ENCODE assay signal across 8 cellular contexts in genomic region chr7:56092789-56093531, GRCh38. TPM values are rescaled to one million over a fixed set of nuclear protein-coding genes. Genes with fewer than 3 reads are reported as not detected.
DNase-seq lines count a peak whose midpoint lies in the region; ATAC-seq, FAIRE-seq and TF ChIP-seq lines count a peak whose summit lies in the region.

Gene PHKG1, minus strand, starts transcription at chr7:56092952. Its CDS starts 4,011 bp downstream, at chr7:56088941.

- FAIRE-seq in endothelial cell of umbilical vein (lab: Jason Lieb, UNC), result peak; percentile 88

- H4K20me1 ChIP-seq in PC-9 (ENCODE audit: insufficient read depth) (0 out of 2 replicates have a peak, but pooled peaks cover 4% of the 10 kb centered on the region), endothelial cell of umbilical vein (replicated peaks; ENCODE audit: control insufficient read depth, extremely low read depth, insufficient read depth, low read length) (no peaks in the 10 kb centered on the region)

- H3K4me3 ChIP-seq in PC-9 (no peak within 1 kb of the TSS), endothelial cell of umbilical vein (replicated peaks in 1 of 3; ENCODE audit: insufficient read depth in 1 of 3, low read depth in 1 of 3, low read length in 3 of 3) (no peak within 1 kb of the TSS), mucosa of descending colon (no peak within 1 kb of the TSS)

- H3K4me2 ChIP-seq in PC-9 (no peak within 1 kb of the TSS), endothelial cell of umbilical vein (ENCODE audit: insufficient read depth, low read length) (peak within 1 kb of the TSS; percentile 42)

- H2AFZ ChIP-seq in PC-9 (no peak within 1 kb of the TSS), endothelial cell of umbilical vein (ENCODE audit: low read depth, low read length) (no peak within 1 kb of the TSS)

- H3K79me2 ChIP-seq in PC-9 (ENCODE audit: low read depth) (no peaks in the 10 kb centered on the region), endothelial cell of umbilical vein (ENCODE audit: control insufficient read depth, insufficient read depth, low read length) (no peaks in the 10 kb centered on the region)

- no peak within 1 kb of the TSS for H3K9ac ChIP-seq in endothelial cell of umbilical vein (replicated peaks; ENCODE audit: extremely low read depth, insufficient read depth, low read length)

- dilution Hi-C loops in endothelial cell of umbilical vein (cut with MboI; ENCODE audit: extremely low pct_ligation_motif_present, low sequenced_read_pairs), result no loop called here

- BruUV-seq in PC-9 (replicated peaks; lab: Mats Ljungman, UMichigan) (no TSS peak), endothelial cell of umbilical vein (replicated peaks; lab: Mats Ljungman, UMichigan) (no TSS peak)

- H3K9me1 ChIP-seq in endothelial cell of umbilical vein (replicated peaks; ENCODE audit: control insufficient read depth, extremely low read depth, insufficient read depth, low read length), result no peaks in the 10 kb centered on the region

- intact Hi-C loops in PC-9 (cut with micrococcal nuclease; ENCODE audit: unreplicated experiment) (loop anchor here (1.0 to 5.0 kb wide), 2 partner anchors 452 to 811 kb away; no protein-coding TSS in a partner anchor), endothelial cell of umbilical vein (cut with micrococcal nuclease) (loop anchor here (1.0 to 2.0 kb wide), 2 partner anchors 14 to 88 kb away; no protein-coding TSS in a partner anchor), mucosa of descending colon (cut with DNase I, micrococcal nuclease) (no loop called here)

- no peak within 1 kb of the TSS for H3K27ac Mint-ChIP-seq in effector memory CD8-positive, alpha-beta T cell

- peak; percentile 27 for TF ChIP-seq CTCF in GM12874 (IDR thresholded peaks at IDR 0.05; ENCODE audit: insufficient read depth, low read depth, low read length)
- 0 out of 2 replicates have a peak, but pooled peaks have one; percentile 40 for TF ChIP-seq CTCF in PC-9 (conservative IDR thresholded peaks at IDR 0.05)
- TF ChIP-seq CTCF in endothelial cell of umbilical vein (IDR thresholded peaks at IDR 0.05; ENCODE audit: extremely low read depth in 1 of 2, insufficient read depth in 1 of 2, low read depth in 1 of 2, low read length in 2 of 2), result peak; percentile 36 to 74
- TF ChIP-seq CTCF in mucosa of descending colon (IDR thresholded peaks at IDR 0.05), result peak; percentile 8

- H3K4me3 Mint-ChIP-seq in effector memory CD8-positive, alpha-beta T cell, result no peak within 1 kb of the TSS

- H3F3A ChIP-seq in PC-9 (ENCODE audit: insufficient read depth, low read depth), result peaks cover 29% of the 10 kb centered on the region; the same call in 1 of the 2 replicates

- POLR2A ChIA-PET in PC-9 (lab: Charles Lee; ENCODE audit: unreplicated experiment), result interaction anchor here (0.5 kb wide), 1 partner anchor 42 kb away, joined by 3 read pairs; the partner anchor contains the start of gene PSPH
- POLR2A ChIA-PET in endothelial cell of umbilical vein (lab: Charles Lee), result interaction anchor here (0.9 to 1.1 kb wide), 2 partner anchors 13 to 128 kb away, joined by 3 to 7 read pairs; partner anchors contain the start of gene CHCHD2

- H3K36me3 ChIP-seq in PC-9 (ENCODE audit: low read depth), result no peaks in the 10 kb centered on the region
- H3K36me3 ChIP-seq in endothelial cell of umbilical vein (ENCODE audit: control insufficient read depth in 2 of 2, extremely low read depth in 1 of 2, insufficient read depth in 2 of 2, low read length in 2 of 2), result no peaks in the 10 kb centered on the region
- no peaks in the 10 kb centered on the region for H3K36me3 ChIP-seq in mucosa of descending colon (ENCODE audit: low read depth)

- no peaks in the 10 kb centered on the region for H3K27me3 ChIP-seq in PC-9 (ENCODE audit: insufficient read depth, low read depth)
- H3K27me3 ChIP-seq in endothelial cell of umbilical vein (ENCODE audit: control insufficient read depth in 2 of 2, insufficient read depth in 2 of 2, low read length in 2 of 2), result no peaks in the 10 kb centered on the region

- no peak for TF ChIP-seq POLR2A in endothelial cell of umbilical vein (IDR thresholded peaks at IDR 0.05; ENCODE audit: low read depth, low read length)

- CTCF ChIA-PET in PC-9 (lab: Charles Lee), result interaction anchor here (0.5 to 0.8 kb wide), 4 partner anchors 130 to 1261 kb away, joined by 3 read pairs; no protein-coding TSS in a partner anchor
- CTCF ChIA-PET in endothelial cell of umbilical vein (lab: Charles Lee), result interaction anchor here (0.6 to 2.8 kb wide), 18 partner anchors 8 to 812 kb away, joined by 3 to 49 read pairs (median 6); partner anchors contain the start of genes CHCHD2, NIPSNAP2 and SUMF2

- no peaks in the 10 kb centered on the region for H3K9me3 ChIP-seq in PC-9 (ENCODE audit: insufficient read depth, low read depth)
- no peaks in the 10 kb centered on the region for H3K9me3 ChIP-seq in endothelial cell of umbilical vein (replicated peaks; ENCODE audit: control insufficient read depth, insufficient read depth, low read length)
- no peaks in the 10 kb centered on the region for H3K9me3 ChIP-seq in mucosa of descending colon

- no peaks in the 10 kb centered on the region for H3K4me1 Mint-ChIP-seq in effector memory CD8-positive, alpha-beta T cell (ENCODE audit: low read depth in 2 of 2)

- DNase-seq in PC-9, result peak in 1 of 2 experiments; percentile 52
- DNase-seq in endothelial cell of umbilical vein (ENCODE audit: low read depth, low spot score), result peak; percentile 80
- peak; percentile 47 to 75 (median 62) for DNase-seq in mucosa of descending colon
- DNase-seq in effector memory CD8-positive, alpha-beta T cell, result no peak

- H3K27me3 Mint-ChIP-seq in effector memory CD8-positive, alpha-beta T cell, result no peaks in the 10 kb centered on the region

- no peaks in the 10 kb centered on the region for H3K4me1 ChIP-seq in PC-9 (replicated peaks; ENCODE audit: insufficient read depth)
- peaks cover 3% of the 10 kb centered on the region for H3K4me1 ChIP-seq in endothelial cell of umbilical vein (ENCODE audit: control insufficient read depth, extremely low read depth, insufficient read depth, low read length)
- no peaks in the 10 kb centered on the region for H3K4me1 ChIP-seq in mucosa of descending colon (ENCODE audit: low read depth)

- peaks cover 23% of the 10 kb centered on the region for H3K36me3 Mint-ChIP-seq in effector memory CD8-positive, alpha-beta T cell (ENCODE audit: insufficient read depth)

- H3K27ac ChIP-seq in PC-9 (no peak within 1 kb of the TSS), endothelial cell of umbilical vein (ENCODE audit: insufficient read depth, low read depth, low read length) (no peak within 1 kb of the TSS)

- peak; percentile 86 for ATAC-seq in mucosa of descending colon
- no peak for ATAC-seq in HG02588 (IDR thresholded peaks at IDR 0.05; ENCODE audit: unreplicated experiment)
- no peak for ATAC-seq in GM18498 (IDR thresholded peaks at IDR 0.05; ENCODE audit: unreplicated experiment)
- no peak for ATAC-seq in effector memory CD8-positive, alpha-beta T cell (replicated peaks)
- no peak for ATAC-seq in GM18867 (IDR thresholded peaks at IDR 0.05; ENCODE audit: unreplicated experiment)

- H3K9me3 Mint-ChIP-seq in effector memory CD8-positive, alpha-beta T cell, result no peaks in the 10 kb centered on the region

- H3K9me2 ChIP-seq in PC-9 (ENCODE audit: insufficient read depth), result no peaks in the 10 kb centered on the region

TF ChIP-seq in endothelial cell of umbilical vein, 7 proteins besides CTCF, POLR2A, EP300 and RAD21:
- TF ChIP-seq MYC (IDR thresholded peaks at IDR 0.05; ENCODE audit: low read depth, low read length) (no peak), EZH2 (IDR thresholded peaks at IDR 0.05; ENCODE audit: borderline replicate concordance, low read depth, low read length, severe bottlenecking) (no peak), GATA2 (IDR thresholded peaks at IDR 0.05; ENCODE audit: insufficient read depth, insufficient read length, low read depth, low read length) (no peak)

RNA-seq across cellular contexts. Expression of gene PHKG1, which starts in this region (rescaled TPM):
- total RNA-seq in PC-9 (2021) (2.7 and 3.9 TPM in 2 replicates), endothelial cell of umbilical vein (0.72 and 1.00 TPM in 2 replicates), mucosa of descending colon (10 to 100 TPM in 1 of 3 donors, 1 to 10 TPM in 1, under 1 TPM in 1; 0.58 to 11.6 (median 2.0) TPM)
- polyA plus RNA-seq in endothelial cell of umbilical vein, result 0.32 and 0.78 TPM in 2 replicates
- polyA plus RNA-seq in endothelial cell of umbilical vein (2011; cell fraction: cytosol; rRNA removed), result 0.10 and 0.21 TPM in 2 replicates
- polyA plus RNA-seq in endothelial cell of umbilical vein (2011; cell fraction: nucleus; rRNA removed), result 3.1 and 3.2 TPM in 2 replicates
- polyA plus RNA-seq in endothelial cell of umbilical vein (2012), result 0.56 and 1.1 TPM in 2 replicates
- polyA minus RNA-seq in endothelial cell of umbilical vein, result 0.93 TPM in 1 of 2 replicates, not detected in the other
- not detected for polyA minus RNA-seq in endothelial cell of umbilical vein (2011; cell fraction: cytosol; rRNA and poly(A)+ RNA removed)
- polyA minus RNA-seq in endothelial cell of umbilical vein (2011; cell fraction: nucleus; rRNA and poly(A)+ RNA removed), result 1.2 and 2.5 TPM in 2 replicates

Comparison
In these comparisons a context has a peak if more than half of its experiments do, and no peak if none do; other contexts are left out.
1. DNase-seq: peak in endothelial cell of umbilical vein (single experiment) and mucosa of descending colon (3 of 3); none in effector memory CD8-positive, alpha-beta T cell (0 of 3).
2. intact Hi-C loops: an anchor here in PC-9 (1.0 to 5.0 kb wide) and endothelial cell of umbilical vein (1.0 to 2.0 kb wide); none called in mucosa of descending colon.
3. Peak in every context shown above with its lines, with median percentiles within 50 percentile points of each other: CTCF ChIP-seq.